ENCODE assay signal across 1 cellular context in genomic region chr19:2977001-2977685, GRCh38.
A peak's percentile ranks its signal among the peaks of the same experiment; 100 is the strongest.
TF ChIP-seq lines count a peak whose summit lies in the region.

TLE6 (plus strand) TSS chr19:2977564; CDS start chr19:2978234, 670 bp downstream.

TF ChIP-seq in K562, 482 proteins besides CTCF, POLR2A, EP300 and RAD21 (continued from another document):
- TF ChIP-seq, protein P1, sequence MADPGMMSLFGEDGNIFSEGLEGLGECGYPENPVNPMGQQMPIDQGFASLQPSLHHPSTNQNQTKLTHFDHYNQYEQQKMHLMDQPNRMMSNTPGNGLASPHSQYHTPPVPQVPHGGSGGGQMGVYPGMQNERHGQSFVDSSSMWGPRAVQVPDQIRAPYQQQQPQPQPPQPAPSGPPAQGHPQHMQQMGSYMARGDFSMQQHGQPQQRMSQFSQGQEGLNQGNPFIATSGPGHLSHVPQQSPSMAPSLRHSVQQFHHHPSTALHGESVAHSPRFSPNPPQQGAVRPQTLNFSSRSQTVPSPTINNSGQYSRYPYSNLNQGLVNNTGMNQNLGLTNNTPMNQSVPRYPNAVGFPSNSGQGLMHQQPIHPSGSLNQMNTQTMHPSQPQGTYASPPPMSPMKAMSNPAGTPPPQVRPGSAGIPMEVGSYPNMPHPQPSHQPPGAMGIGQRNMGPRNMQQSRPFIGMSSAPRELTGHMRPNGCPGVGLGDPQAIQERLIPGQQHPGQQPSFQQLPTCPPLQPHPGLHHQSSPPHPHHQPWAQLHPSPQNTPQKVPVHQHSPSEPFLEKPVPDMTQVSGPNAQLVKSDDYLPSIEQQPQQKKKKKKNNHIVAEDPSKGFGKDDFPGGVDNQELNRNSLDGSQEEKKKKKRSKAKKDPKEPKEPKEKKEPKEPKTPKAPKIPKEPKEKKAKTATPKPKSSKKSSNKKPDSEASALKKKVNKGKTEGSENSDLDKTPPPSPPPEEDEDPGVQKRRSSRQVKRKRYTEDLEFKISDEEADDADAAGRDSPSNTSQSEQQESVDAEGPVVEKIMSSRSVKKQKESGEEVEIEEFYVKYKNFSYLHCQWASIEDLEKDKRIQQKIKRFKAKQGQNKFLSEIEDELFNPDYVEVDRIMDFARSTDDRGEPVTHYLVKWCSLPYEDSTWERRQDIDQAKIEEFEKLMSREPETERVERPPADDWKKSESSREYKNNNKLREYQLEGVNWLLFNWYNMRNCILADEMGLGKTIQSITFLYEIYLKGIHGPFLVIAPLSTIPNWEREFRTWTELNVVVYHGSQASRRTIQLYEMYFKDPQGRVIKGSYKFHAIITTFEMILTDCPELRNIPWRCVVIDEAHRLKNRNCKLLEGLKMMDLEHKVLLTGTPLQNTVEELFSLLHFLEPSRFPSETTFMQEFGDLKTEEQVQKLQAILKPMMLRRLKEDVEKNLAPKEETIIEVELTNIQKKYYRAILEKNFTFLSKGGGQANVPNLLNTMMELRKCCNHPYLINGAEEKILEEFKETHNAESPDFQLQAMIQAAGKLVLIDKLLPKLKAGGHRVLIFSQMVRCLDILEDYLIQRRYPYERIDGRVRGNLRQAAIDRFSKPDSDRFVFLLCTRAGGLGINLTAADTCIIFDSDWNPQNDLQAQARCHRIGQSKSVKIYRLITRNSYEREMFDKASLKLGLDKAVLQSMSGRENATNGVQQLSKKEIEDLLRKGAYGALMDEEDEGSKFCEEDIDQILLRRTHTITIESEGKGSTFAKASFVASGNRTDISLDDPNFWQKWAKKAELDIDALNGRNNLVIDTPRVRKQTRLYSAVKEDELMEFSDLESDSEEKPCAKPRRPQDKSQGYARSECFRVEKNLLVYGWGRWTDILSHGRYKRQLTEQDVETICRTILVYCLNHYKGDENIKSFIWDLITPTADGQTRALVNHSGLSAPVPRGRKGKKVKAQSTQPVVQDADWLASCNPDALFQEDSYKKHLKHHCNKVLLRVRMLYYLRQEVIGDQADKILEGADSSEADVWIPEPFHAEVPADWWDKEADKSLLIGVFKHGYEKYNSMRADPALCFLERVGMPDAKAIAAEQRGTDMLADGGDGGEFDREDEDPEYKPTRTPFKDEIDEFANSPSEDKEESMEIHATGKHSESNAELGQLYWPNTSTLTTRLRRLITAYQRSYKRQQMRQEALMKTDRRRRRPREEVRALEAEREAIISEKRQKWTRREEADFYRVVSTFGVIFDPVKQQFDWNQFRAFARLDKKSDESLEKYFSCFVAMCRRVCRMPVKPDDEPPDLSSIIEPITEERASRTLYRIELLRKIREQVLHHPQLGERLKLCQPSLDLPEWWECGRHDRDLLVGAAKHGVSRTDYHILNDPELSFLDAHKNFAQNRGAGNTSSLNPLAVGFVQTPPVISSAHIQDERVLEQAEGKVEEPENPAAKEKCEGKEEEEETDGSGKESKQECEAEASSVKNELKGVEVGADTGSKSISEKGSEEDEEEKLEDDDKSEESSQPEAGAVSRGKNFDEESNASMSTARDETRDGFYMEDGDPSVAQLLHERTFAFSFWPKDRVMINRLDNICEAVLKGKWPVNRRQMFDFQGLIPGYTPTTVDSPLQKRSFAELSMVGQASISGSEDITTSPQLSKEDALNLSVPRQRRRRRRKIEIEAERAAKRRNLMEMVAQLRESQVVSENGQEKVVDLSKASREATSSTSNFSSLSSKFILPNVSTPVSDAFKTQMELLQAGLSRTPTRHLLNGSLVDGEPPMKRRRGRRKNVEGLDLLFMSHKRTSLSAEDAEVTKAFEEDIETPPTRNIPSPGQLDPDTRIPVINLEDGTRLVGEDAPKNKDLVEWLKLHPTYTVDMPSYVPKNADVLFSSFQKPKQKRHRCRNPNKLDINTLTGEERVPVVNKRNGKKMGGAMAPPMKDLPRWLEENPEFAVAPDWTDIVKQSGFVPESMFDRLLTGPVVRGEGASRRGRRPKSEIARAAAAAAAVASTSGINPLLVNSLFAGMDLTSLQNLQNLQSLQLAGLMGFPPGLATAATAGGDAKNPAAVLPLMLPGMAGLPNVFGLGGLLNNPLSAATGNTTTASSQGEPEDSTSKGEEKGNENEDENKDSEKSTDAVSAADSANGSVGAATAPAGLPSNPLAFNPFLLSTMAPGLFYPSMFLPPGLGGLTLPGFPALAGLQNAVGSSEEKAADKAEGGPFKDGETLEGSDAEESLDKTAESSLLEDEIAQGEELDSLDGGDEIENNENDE (IDR thresholded peaks at IDR 0.05; ENCODE audit: low read depth, low read length): no peak
- no peak for TF ChIP-seq ZNF589 (CRISPR knock-in tag; IDR thresholded peaks at IDR 0.05; ENCODE audit: low read depth)
- no peak for TF ChIP-seq ZEB2 (IDR thresholded peaks at IDR 0.05)
- TF ChIP-seq ID3 (CRISPR knock-in tag; IDR thresholded peaks at IDR 0.05): 0 out of 2 replicates have a peak, but pooled peaks have one; percentile 10
- TF ChIP-seq ID3 (tag; IDR thresholded peaks at IDR 0.05): no peak
- no peak for TF ChIP-seq ZNF24 (IDR thresholded peaks at IDR 0.05)
- TF ChIP-seq L3MBTL2 (IDR thresholded peaks at IDR 0.05): peak; percentile 96
- no peak for TF ChIP-seq CEBPB (tag; IDR thresholded peaks at IDR 0.05)
- TF ChIP-seq ZNF143 (CRISPR knock-in tag; IDR thresholded peaks at IDR 0.05): no peak
- TF ChIP-seq SIN3B (IDR thresholded peaks at IDR 0.05; ENCODE audit: low read depth): no peak
- TF ChIP-seq, protein P2, sequence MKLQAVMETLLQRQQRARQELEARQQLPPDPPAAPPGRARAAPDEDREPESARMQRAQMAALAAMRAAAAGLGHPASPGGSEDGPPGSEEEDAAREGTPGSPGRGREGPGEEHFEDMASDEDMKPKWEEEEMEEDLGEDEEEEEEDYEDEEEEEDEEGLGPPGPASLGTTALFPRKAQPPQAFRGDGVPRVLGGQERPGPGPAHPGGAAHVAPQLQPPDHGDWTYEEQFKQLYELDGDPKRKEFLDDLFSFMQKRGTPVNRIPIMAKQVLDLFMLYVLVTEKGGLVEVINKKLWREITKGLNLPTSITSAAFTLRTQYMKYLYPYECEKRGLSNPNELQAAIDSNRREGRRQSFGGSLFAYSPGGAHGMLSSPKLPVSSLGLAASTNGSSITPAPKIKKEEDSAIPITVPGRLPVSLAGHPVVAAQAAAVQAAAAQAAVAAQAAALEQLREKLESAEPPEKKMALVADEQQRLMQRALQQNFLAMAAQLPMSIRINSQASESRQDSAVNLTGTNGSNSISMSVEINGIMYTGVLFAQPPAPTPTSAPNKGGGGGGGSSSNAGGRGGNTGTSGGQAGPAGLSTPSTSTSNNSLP (IDR thresholded peaks at IDR 0.05; ENCODE audit: borderline replicate concordance, low read depth, low read length): no peak
- no peak for TF ChIP-seq PURB (CRISPR knock-in tag; IDR thresholded peaks at IDR 0.05; ENCODE audit: low read depth)
- no peak for TF ChIP-seq NFIX (CRISPR knock-in tag; IDR thresholded peaks at IDR 0.05; ENCODE audit: low read depth)
- peak; percentile 88 for TF ChIP-seq CCNT2 (IDR thresholded peaks at IDR 0.05; ENCODE audit: borderline replicate concordance, extremely low read depth, insufficient read length, low read depth, low read length)
- TF ChIP-seq PML (IDR thresholded peaks at IDR 0.05; ENCODE audit: low read length): no peak
- no peak for TF ChIP-seq CC2D1A (IDR thresholded peaks at IDR 0.05)
- TF ChIP-seq GTF2B (IDR thresholded peaks at IDR 0.05; ENCODE audit: extremely low read depth, insufficient read length): no peak
- no peak for TF ChIP-seq COPS2 (conservative IDR thresholded peaks at IDR 0.05)
- TF ChIP-seq, protein P3, sequence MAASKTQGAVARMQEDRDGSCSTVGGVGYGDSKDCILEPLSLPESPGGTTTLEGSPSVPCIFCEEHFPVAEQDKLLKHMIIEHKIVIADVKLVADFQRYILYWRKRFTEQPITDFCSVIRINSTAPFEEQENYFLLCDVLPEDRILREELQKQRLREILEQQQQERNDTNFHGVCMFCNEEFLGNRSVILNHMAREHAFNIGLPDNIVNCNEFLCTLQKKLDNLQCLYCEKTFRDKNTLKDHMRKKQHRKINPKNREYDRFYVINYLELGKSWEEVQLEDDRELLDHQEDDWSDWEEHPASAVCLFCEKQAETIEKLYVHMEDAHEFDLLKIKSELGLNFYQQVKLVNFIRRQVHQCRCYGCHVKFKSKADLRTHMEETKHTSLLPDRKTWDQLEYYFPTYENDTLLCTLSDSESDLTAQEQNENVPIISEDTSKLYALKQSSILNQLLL (CRISPR knock-in tag; IDR thresholded peaks at IDR 0.05; ENCODE audit: borderline replicate concordance): no peak
- TF ChIP-seq TCF3 (CRISPR knock-in tag; IDR thresholded peaks at IDR 0.05): no peak
- peak; percentile 61 for TF ChIP-seq EGR1 (conservative IDR thresholded peaks at IDR 0.05)
- no peak for TF ChIP-seq MIER1 (IDR thresholded peaks at IDR 0.05; ENCODE audit: low read depth)
- no peak for TF ChIP-seq BMI1 (IDR thresholded peaks at IDR 0.05; ENCODE audit: low read length)
- 0 out of 2 replicates have a peak, but pooled peaks have one; percentile 26 for TF ChIP-seq SPI1 (IDR thresholded peaks at IDR 0.05; ENCODE audit: borderline replicate concordance, low read depth, low read length)
- TF ChIP-seq WHSC1 (IDR thresholded peaks at IDR 0.05; ENCODE audit: low read length): no peak
- no peak for TF ChIP-seq TAF15 (IDR thresholded peaks at IDR 0.05; ENCODE audit: low read depth, low read length)
- no peak for TF ChIP-seq HNRNPK (IDR thresholded peaks at IDR 0.05; ENCODE audit: low read depth, low read length, poor library complexity, severe bottlenecking)
- TF ChIP-seq MEIS2 (IDR thresholded peaks at IDR 0.05; ENCODE audit: partially characterized antibody): peak; percentile 89
- no peak for TF ChIP-seq CREB3 (tag; conservative IDR thresholded peaks at IDR 0.05; ENCODE audit: low read depth)
- TF ChIP-seq SRSF7 (optimal IDR thresholded peaks at IDR 0.05; ENCODE audit: low read depth, low read length): no peak
- no peak for TF ChIP-seq HIVEP1 (CRISPR knock-in tag; IDR thresholded peaks at IDR 0.05)
- no peak for TF ChIP-seq SMAD1 (IDR thresholded peaks at IDR 0.05; ENCODE audit: low read depth, low read length, partially characterized antibody)
TF ChIP-seq in K562: peak in this region for 82.
